21 cellular contexts compared by ENCODE assay signal in genomic region chr2:63192889-63193778, GRCh38.
DNase-seq lines count a peak whose midpoint lies in the region; ATAC-seq and TF ChIP-seq lines count a peak whose summit lies in the region.
"Had no signal": no experiment of that assay in that cellular context is flagged by ENCODE, and none has a peak within 500 bp of the region (broad histone marks: within the 10 kb centered on the region; RNA-seq: fewer than 3 reads in every experiment).

No MANE protein-coding gene starts in this region.

- no peak for ATAC-seq in HG03135 (IDR thresholded peaks at IDR 0.05; ENCODE audit: unreplicated experiment)
- ATAC-seq: effector memory CD8-positive, alpha-beta T cell; heart right ventricle; mucosa of descending colon had no signal

- TF ChIP-seq CTCF in choroid plexus epithelial cell (conservative IDR thresholded peaks at IDR 0.05; ENCODE audit: low read depth, low read length): no peak

- no peak overlapping the region for H3K4me3 ChIP-seq in choroid plexus epithelial cell (ENCODE audit: low read depth, low read length)
- H3K4me3 ChIP-seq: colonic mucosa, heart right ventricle, mucosa of descending colon, ovary, skin epidermis, thoracic aorta had no signal

- DNase-seq in DMS53 treated with DMSO at 0.1 percent for 48 hours (lab: John Stamatoyannopoulos, UW; ENCODE audit: unreplicated experiment): peak; percentile 67
- DNase-seq in LoVo (ENCODE audit: low spot score): peak; percentile 14
- peak; percentile 1 for DNase-seq in NCI-H510A (lab: John Stamatoyannopoulos, UW)
- DNase-seq in choroid plexus epithelial cell (ENCODE audit: low read depth): peak; percentile 4
- no peak for DNase-seq in activated CD4-positive, alpha-beta T cell treated with anti-CD3 and anti-CD28 coated beads for 1 hour
- DNase-seq in activated naive CD4-positive, alpha-beta T cell treated with anti-CD3 and anti-CD28 coated beads, Interleukin-2, amount 50 U/mL, for 16 hours: no peak
- DNase-seq: activated B cell treated with CpG ODN at 0.5 μM for 24 hours; activated CD4-positive, alpha-beta T cell treated with anti-CD3 and anti-CD28 coated beads, Interleukin-2, amount 50 U/mL, for 48 hours; activated CD8-positive, alpha-beta memory T cell treated with anti-CD3 and anti-CD28 coated beads, Interleukin-2, amount 50 U/mL, for 48 hours; amygdala; colonic mucosa; effector memory CD8-positive, alpha-beta T cell; erythroblast; heart right ventricle; mucosa of descending colon; NCI-H1694; nephron progenitor cell; ovary had no signal

Comparison
In these comparisons a context has a peak if more than half of its experiments do, and no peak if none do; other contexts are left out.
1. DNase-seq: peak in DMS53 treated with DMSO at 0.1 percent for 48 hours (single experiment), LoVo (single experiment), NCI-H510A (single experiment) and choroid plexus epithelial cell (single experiment); none in activated CD4-positive, alpha-beta T cell treated with anti-CD3 and anti-CD28 coated beads for 1 hour (single experiment) and activated naive CD4-positive, alpha-beta T cell treated with anti-CD3 and anti-CD28 coated beads, Interleukin-2, amount 50 U/mL, for 16 hours (single experiment).